Comparison of ENCODE assay signal across 21 cellular contexts in the genomic region with DNA sequence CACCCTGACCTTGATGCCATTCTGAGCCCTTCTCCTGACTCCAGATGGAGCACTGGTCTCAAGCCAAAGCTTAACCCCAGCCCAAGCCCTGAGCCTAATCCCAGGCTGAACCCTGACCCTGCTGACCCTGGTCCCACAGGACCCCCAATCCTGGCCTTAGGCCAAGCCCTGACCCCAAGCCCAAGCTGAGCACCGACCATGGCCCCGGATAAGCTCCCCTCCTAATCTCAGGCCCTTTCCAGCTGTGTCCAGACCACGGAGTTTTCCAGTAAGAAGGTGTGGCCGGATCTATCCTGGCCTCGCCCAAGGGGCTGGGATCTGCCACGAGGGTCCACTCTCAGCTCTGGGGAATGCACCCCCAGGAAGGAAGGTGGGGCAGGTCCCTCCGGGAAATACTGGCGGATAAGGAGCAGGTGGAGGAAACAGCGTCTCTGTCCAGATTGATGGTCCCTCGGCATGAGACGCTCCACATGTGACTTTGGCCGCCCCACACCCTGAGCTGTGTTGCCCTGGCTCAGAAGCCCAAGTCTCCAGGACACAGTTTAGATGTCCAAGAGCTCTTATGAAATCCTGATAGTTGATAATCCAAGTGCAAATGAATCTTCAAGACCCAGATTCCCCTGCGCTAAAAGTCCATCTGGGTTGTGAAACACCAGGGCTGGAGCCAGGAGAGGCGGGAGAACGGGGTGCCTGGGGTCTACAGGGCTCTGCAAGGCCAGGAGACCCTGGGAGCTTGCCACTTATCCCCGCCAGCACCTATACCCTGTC. TPM values are rescaled to one million over a fixed set of nuclear protein-coding genes. Genes with fewer than 3 reads are reported as not detected.
DNase-seq lines count a peak whose midpoint lies in the region; ATAC-seq, FAIRE-seq and TF ChIP-seq lines count a peak whose summit lies in the region.
"Had no signal": no experiment of that assay in that cellular context is flagged by ENCODE, and none has a peak within 500 bp of the region (broad histone marks: within the 10 kb centered on the region; RNA-seq: fewer than 3 reads in every experiment).

No MANE protein-coding gene starts in this region.

- no peak for TF ChIP-seq CTCF in RWPE1 (conservative IDR thresholded peaks at IDR 0.05; ENCODE audit: low read depth)
- no peak for TF ChIP-seq CTCF in fibroblast of mammary gland (conservative IDR thresholded peaks at IDR 0.05; ENCODE audit: control insufficient read depth, insufficient read depth, low read depth, low read length)
- TF ChIP-seq CTCF in thoracic aorta (IDR thresholded peaks at IDR 0.05) = no peak

- no peak overlapping the region for H2BK15ac ChIP-seq in neuronal stem cell (ENCODE audit: low read length)

- TF ChIP-seq POLR2A in GM12892 (IDR thresholded peaks at IDR 0.05; ENCODE audit: low read depth, low read length) = no peak

- ATAC-seq in thoracic aorta (ENCODE audit: insufficient number of reproducible peaks, low FRiP score, low read depth) = no peak
- ATAC-seq in GM21576 (IDR thresholded peaks at IDR 0.05; ENCODE audit: unreplicated experiment) = no peak
- ATAC-seq: activated CD8-positive, alpha-beta T cell treated with anti-CD3 and anti-CD28 coated beads for 36 hours; CD8-positive, alpha-beta T cell; Panc1; right lobe of liver had no signal

- H4K91ac ChIP-seq in neuronal stem cell (ENCODE audit: low read depth, low read length, poor library complexity) = no peak overlapping the region

- no peak overlapping the region for H2BK12ac ChIP-seq in neuronal stem cell (ENCODE audit: low read length)

- no peaks in the 10 kb centered on the region for H3K79me1 ChIP-seq in neuronal stem cell (ENCODE audit: low read depth, low read length)

- POLR2A ChIA-PET in RWPE1 (lab: Yijun Ruan, JAX; ENCODE audit: low non-redundant PET) = no interaction called here

- H3K4ac ChIP-seq in neuronal stem cell (ENCODE audit: low read length) = no peak overlapping the region

- no peaks in the 10 kb centered on the region for H3K36me3 ChIP-seq in neuronal stem cell (replicated peaks in 1 of 2; ENCODE audit: control insufficient read depth in 2 of 2, insufficient read depth in 2 of 2, low read length in 2 of 2)
- H3K36me3 ChIP-seq in thoracic aorta = peaks cover 92% of the 10 kb centered on the region
- H3K36me3 ChIP-seq: right lobe of liver had no signal

- H2BK120ac ChIP-seq in neuronal stem cell (ENCODE audit: low read depth, low read length) = peak overlapping the region; percentile 42

- WGBS in neuronal stem cell (ENCODE audit: extremely low coverage in 2 of 2, insufficient read length in 2 of 2, insufficient replicate concordance in 1 of 2), 2 donors = no CpG with 5 or more reads among the region's 16 CpGs

- H3K4me3 ChIP-seq in fibroblast of mammary gland (ENCODE audit: control insufficient read depth, low read depth, low read length) (no peak overlapping the region), neuronal stem cell (ENCODE audit: low read length in 2 of 2) (no peak overlapping the region), thoracic aorta (no peak overlapping the region)
- H3K4me3 ChIP-seq: right lobe of liver had no signal

- no peak for DNase-seq in RWPE1 (ENCODE audit: low spot score)
- DNase-seq in fibroblast of mammary gland (ENCODE audit: low read depth) = peak; percentile 13
- DNase-seq in neuronal stem cell (ENCODE audit: low spot score) = no peak
- no peak for DNase-seq in thoracic aorta (ENCODE audit: low spot score)
- no peak for DNase-seq in GM12892 (ENCODE audit: insufficient read length)
- DNase-seq in H4 (ENCODE audit: low spot score) = no peak
- DNase-seq in OCI-M1 (lab: John Stamatoyannopoulos, UW) = no peak
- DNase-seq: activated CD8-positive, alpha-beta T cell treated with anti-CD3 and anti-CD28 coated beads for 36 hours; CD8-positive, alpha-beta T cell; KG1; mesendoderm; NCI-H1092 treated with DMSO at 0.1 percent for 48 hours; NCI-H2107; NCI-H526 treated with DMSO at 0.1 percent for 48 hours; right lobe of liver; stimulated activated CD4-positive, alpha-beta T cell treated with anti-CD3 and anti-CD28 coated beads, Interleukin-4, amount 100 ng/mL, for 24 hours; stimulated activated CD8-positive, alpha-beta memory T cell treated with anti-CD3 and anti-CD28 coated beads, Interleukin-4, amount 100 ng/mL, for 48 hours; SW 1271 had no signal

- H2BK5ac ChIP-seq in neuronal stem cell (ENCODE audit: low read length) = peak overlapping the region; percentile 19

- no peak overlapping the region for H3K14ac ChIP-seq in neuronal stem cell (ENCODE audit: low read length)

- H3K27me3 ChIP-seq in neuronal stem cell (ENCODE audit: control insufficient read depth in 3 of 3, insufficient read depth in 3 of 3, low read depth in 1 of 3, low read length in 3 of 3) = peaks cover 0 to 8% (median 2%) of the 10 kb centered on the region in 3 experiments
- no peaks in the 10 kb centered on the region for H3K27me3 ChIP-seq in thoracic aorta (replicated peaks; ENCODE audit: insufficient read depth)
- H3K27me3 ChIP-seq: right lobe of liver had no signal

- H3K4me1 ChIP-seq in neuronal stem cell (ENCODE audit: control insufficient read depth in 2 of 2, insufficient read depth in 1 of 2, low read depth in 1 of 2, low read length in 2 of 2) (peaks cover 15 to 16% of the 10 kb centered on the region in 2 donors), thoracic aorta (ENCODE audit: control insufficient read depth in 1 of 2, low read depth in 2 of 2) (peaks cover 16 to 99% of the 10 kb centered on the region in 2 donors)
- H3K4me1 ChIP-seq: right lobe of liver had no signal

- no peak for FAIRE-seq in GM12892 (lab: Jason Lieb, UNC)

- peak overlapping the region; percentile 60 for H3K18ac ChIP-seq in neuronal stem cell (ENCODE audit: low read length)

- no peak overlapping the region for H3K4me2 ChIP-seq in neuronal stem cell (ENCODE audit: insufficient read depth, low read length, poor library complexity, severe bottlenecking)

- H3K23ac ChIP-seq in neuronal stem cell (ENCODE audit: low read depth, low read length, poor library complexity) = peak overlapping the region; percentile 52

- H2AK5ac ChIP-seq in neuronal stem cell (ENCODE audit: low read depth, low read length) = no peak overlapping the region

- CTCF ChIA-PET in RWPE1 (lab: Yijun Ruan, JAX) = interaction anchor here (2.2 kb wide), 1 partner anchor 12 kb away, joined by 7 read pairs; no protein-coding TSS in a partner anchor

- H3K9me3 ChIP-seq in neuronal stem cell (replicated peaks in 1 of 2; ENCODE audit: control insufficient read depth in 2 of 2, insufficient read depth in 1 of 2, low read depth in 1 of 2, low read length in 2 of 2) (no peaks in the 10 kb centered on the region), thoracic aorta (no peaks in the 10 kb centered on the region)
- H3K9me3 ChIP-seq: right lobe of liver had no signal

- H3K27ac ChIP-seq in RWPE1 (peak overlapping the region; percentile 85), neuronal stem cell (replicated peaks; ENCODE audit: low read length) (no peak overlapping the region), thoracic aorta (peak overlapping the region; percentile 94 to 95)
- H3K27ac ChIP-seq: right lobe of liver, VCaP had no signal

- no peak overlapping the region for H4K8ac ChIP-seq in neuronal stem cell (ENCODE audit: low read depth, low read length)

- no peak overlapping the region for H3K9ac ChIP-seq in neuronal stem cell (ENCODE audit: low read depth, low read length, poor library complexity)

- no peak overlapping the region for H2AFZ ChIP-seq in neuronal stem cell (ENCODE audit: low read length)

RNA-seq across cellular contexts. Expression of a gene that starts 10.4 kb away (rescaled TPM):
- 2.9 TPM for polyA plus RNA-seq in neuronal stem cell (2013, experiment 1 of 2)
- polyA plus RNA-seq in neuronal stem cell (2013, experiment 2 of 2) = 3.1 TPM
- total RNA-seq in thoracic aorta = 1,000 to 10,000 TPM; 1,484 to 3,836 TPM
- not detected for polyA plus RNA-seq in GM12892 (2012; ENCODE audit: missing spikeins)
- not detected in 2 replicates for total RNA-seq in H4 (2014; rRNA removed; shearing (Covaris generic))
- total RNA-seq: activated CD8-positive, alpha-beta T cell treated with anti-CD3 and anti-CD28 coated beads for 36 hours; CD8-positive, alpha-beta T cell had no signal

RNA-seq across cellular contexts. Expression of a gene that starts 45.2 kb away (rescaled TPM):
- polyA plus RNA-seq in neuronal stem cell (2013, experiment 1 of 2) = 62.3 TPM
- polyA plus RNA-seq in neuronal stem cell (2013, experiment 2 of 2) = 60.7 TPM
- total RNA-seq in thoracic aorta = 10 to 100 TPM; 19.7 to 19.9 TPM
- polyA plus RNA-seq in GM12892 (2012; ENCODE audit: missing spikeins) = 15.9 TPM
- total RNA-seq in H4 (2014; rRNA removed; shearing (Covaris generic)) = 44.0 and 47.6 TPM in 2 replicates

Comparison
In these comparisons a context has a peak if more than half of its experiments do, and no peak if none do; other contexts are left out.
1. RNA of a gene that starts 10.4 kb away (total RNA-seq): 1,484 to 3,836 TPM in thoracic aorta; not detected in H4; every median in the first group is over 1,000 times any median in the second.